In genomic region chr12:124509300-124509675, GRCh38 we compare ENCODE assay signal across 10 cellular contexts. TPM values are rescaled to one million over a fixed set of nuclear protein-coding genes. Genes with fewer than 3 reads are reported as not detected.
DNase-seq lines count a peak whose midpoint lies in the region; ATAC-seq and TF ChIP-seq lines count a peak whose summit lies in the region.
"Had no signal": no experiment of that assay in that cellular context is flagged by ENCODE, and none has a peak within 500 bp of the region (broad histone marks: within the 10 kb centered on the region; RNA-seq: fewer than 3 reads in every experiment).

No MANE protein-coding gene starts in this region.

- H4K5ac ChIP-seq in H9 (ENCODE audit: insufficient read length, low read depth, low read length), result no peak overlapping the region

- H3T11ph ChIP-seq in H9 (ENCODE audit: low read length), result no peak overlapping the region

- ATAC-seq in right cardiac atrium (no peak), GM19023 (IDR thresholded peaks at IDR 0.05; ENCODE audit: unreplicated experiment) (no peak)

- H3K36me3 ChIP-seq in WERI-Rb-1 (peaks cover 40% of the 10 kb centered on the region), spleen (peaks cover 0 to 19% (median 0%) of the 10 kb centered on the region in 6 donors)
- H3K36me3 ChIP-seq: thoracic aorta had no signal

- H4K8ac ChIP-seq in H9 (replicated peaks; ENCODE audit: insufficient read length, low read depth, low read length), result no peak overlapping the region

- no CpG with 5 or more reads among the region's 1 CpG for WGBS in H9 (ENCODE audit: extremely low coverage, insufficient read length, low lambda C conversion rate)
- WGBS in right cardiac atrium, result 46% methylated on average over 1 of the region's 1 CpG
- WGBS in spleen, 5 donors, result 80 to 100% (median 100%) methylated on average over 1 of the region's 1 CpG

- no peak overlapping the region for H2BK120ac ChIP-seq in H9 (ENCODE audit: low read depth, low read length, poor library complexity, severe bottlenecking)

- H3K4me1 Mint-ChIP-seq in H9, result peaks cover 72 to 89% of the 10 kb centered on the region in 2 experiments
- H3K4me1 Mint-ChIP-seq in activated naive CD4-positive, alpha-beta T cell treated with anti-CD3 and anti-CD28 coated beads for 36 hours (ENCODE audit: low read depth), result peaks cover 24% of the 10 kb centered on the region

- H3K4me3 Mint-ChIP-seq in H9, result no peak overlapping the region
- H3K4me3 Mint-ChIP-seq in activated naive CD4-positive, alpha-beta T cell treated with anti-CD3 and anti-CD28 coated beads for 36 hours, result no peak overlapping the region

- no peak overlapping the region for H3K18ac ChIP-seq in H9 (ENCODE audit: insufficient read length, low read depth, low read length)

- H2BK20ac ChIP-seq in H9 (ENCODE audit: low read depth, low read length, poor library complexity, severe bottlenecking), result no peak overlapping the region

- no peak overlapping the region for H2AFZ ChIP-seq in H9 (ENCODE audit: low read length)

- H3K27ac ChIP-seq in H9 (ENCODE audit: insufficient read length, low read depth, low read length), result no peak overlapping the region
- peak overlapping the region; percentile 42 for H3K27ac ChIP-seq in WERI-Rb-1
- H3K27ac ChIP-seq in right cardiac atrium (ENCODE audit: low read length), result peak overlapping the region; percentile 54
- H3K27ac ChIP-seq in spleen, result peak overlapping the region in 5 of 8 donors; percentile 9 to 84 (median 24)

- H4K20me1 ChIP-seq in H9 (ENCODE audit: control insufficient read depth, insufficient read depth, insufficient read length), result peaks cover 2% of the 10 kb centered on the region

- H3K27me3 ChIP-seq in H9 (ENCODE audit: insufficient read depth, low read length), result no peaks in the 10 kb centered on the region
- H3K27me3 ChIP-seq in WERI-Rb-1 (ENCODE audit: insufficient read depth, low read depth, severe bottlenecking), result no peaks in the 10 kb centered on the region
- no peaks in the 10 kb centered on the region for H3K27me3 ChIP-seq in right cardiac atrium (ENCODE audit: control insufficient read depth, insufficient read depth)
- H3K27me3 ChIP-seq in spleen (replicated peaks in 1 of 7), result no peaks in the 10 kb centered on the region

- H3K23ac ChIP-seq in H9 (ENCODE audit: insufficient read length, low read depth, low read length), result no peak overlapping the region

- no peak for TF ChIP-seq CTCF in H9 (conservative IDR thresholded peaks at IDR 0.05)
- TF ChIP-seq CTCF in WERI-Rb-1 (IDR thresholded peaks at IDR 0.05; ENCODE audit: low read depth, low read length), result no peak
- TF ChIP-seq CTCF in spleen (IDR thresholded peaks at IDR 0.05 in 8 of 11, conservative IDR thresholded peaks at IDR 0.05 in 3 of 11), result no peak

- H3K27me3 Mint-ChIP-seq in H9 (ENCODE audit: low read depth), result no peaks in the 10 kb centered on the region
- H3K27me3 Mint-ChIP-seq in activated naive CD4-positive, alpha-beta T cell treated with anti-CD3 and anti-CD28 coated beads for 36 hours (ENCODE audit: low read depth), result no peaks in the 10 kb centered on the region

- H3K14ac ChIP-seq in H9 (ENCODE audit: insufficient read depth, low read length), result peak overlapping the region; percentile 5; the same call in 1 of the 2 replicates

- H3K79me1 ChIP-seq in H9 (ENCODE audit: insufficient read depth, low read depth, low read length, poor library complexity, severe bottlenecking), result peaks cover 3% of the 10 kb centered on the region

- H3K56ac ChIP-seq in H9 (ENCODE audit: insufficient read length, low read depth, low read length), result no peak overlapping the region

- CTCF ChIA-PET in activated naive CD4-positive, alpha-beta T cell treated with anti-CD3 and anti-CD28 coated beads for 36 hours (lab: Charles Lee), result interaction anchor here (0.6 to 1.1 kb wide), 2 partner anchors 71 to 231 kb away, joined by 3 read pairs; no protein-coding TSS in a partner anchor

- intact Hi-C loops in right cardiac atrium (cut with DNase I), result no loop called here
- intact Hi-C loops in spleen (cut with DNase I; ENCODE audit: low total_unique reads), result no loop called here
- intact Hi-C loops in activated naive CD4-positive, alpha-beta T cell treated with anti-CD3 and anti-CD28 coated beads for 36 hours (cut with micrococcal nuclease), result no loop called here

- no peak overlapping the region for H3K4ac ChIP-seq in H9 (ENCODE audit: low read depth, low read length)

- no peak overlapping the region for H2AK5ac ChIP-seq in H9 (ENCODE audit: insufficient read length, low read length)

- TF ChIP-seq POLR2A in spleen (IDR thresholded peaks at IDR 0.05), result no peak

- H3K27ac Mint-ChIP-seq in H9, result peak overlapping the region; percentile 22 to 95 (median 89); a peak in 4 of 7 replicates
- H3K27ac Mint-ChIP-seq in activated naive CD4-positive, alpha-beta T cell treated with anti-CD3 and anti-CD28 coated beads for 36 hours, result no peak overlapping the region

- no peak overlapping the region for H3K4me3 ChIP-seq in WERI-Rb-1 (ENCODE audit: low read depth, low read length)
- no peak overlapping the region for H3K4me3 ChIP-seq in right cardiac atrium (ENCODE audit: low read length)
- no peak overlapping the region for H3K4me3 ChIP-seq in spleen
- H3K4me3 ChIP-seq: thoracic aorta had no signal

- no peak overlapping the region for H3K9ac ChIP-seq in H9 (ENCODE audit: extremely low read depth, insufficient read length, low read length)

- H2BK12ac ChIP-seq in H9 (ENCODE audit: insufficient read length, low read depth, low read length), result no peak overlapping the region

- DNase-seq in H9 (no peak), WERI-Rb-1 (no peak), right cardiac atrium (no peak), spleen (no peak), NCI-H524 treated with DMSO at 0.1 percent for 48 hours (lab: John Stamatoyannopoulos, UW) (no peak), HuH-7 (ENCODE audit: low spot score) (no peak)
- no peak for DNase-seq in activated naive CD4-positive, alpha-beta T cell treated with anti-CD3 and anti-CD28 coated beads for 36 hours
- DNase-seq: DND-41 had no signal

- H3K23me2 ChIP-seq in H9 (ENCODE audit: insufficient read length, low read depth, low read length, poor library complexity, severe bottlenecking), result no peaks in the 10 kb centered on the region

- no peak overlapping the region for H2BK5ac ChIP-seq in H9 (ENCODE audit: insufficient read length, low read length)

- H3K9me3 ChIP-seq in H9 (ENCODE audit: control insufficient read depth, low read depth, low read length) (no peaks in the 10 kb centered on the region), WERI-Rb-1 (ENCODE audit: severe bottlenecking) (no peaks in the 10 kb centered on the region), right cardiac atrium (ENCODE audit: control insufficient read depth, low read length) (no peaks in the 10 kb centered on the region), spleen (no peaks in the 10 kb centered on the region)
- H3K9me3 ChIP-seq: thoracic aorta had no signal

- H3K36me3 Mint-ChIP-seq in H9 (ENCODE audit: insufficient read depth in 1 of 3, low read depth in 3 of 3), result peaks cover 5 to 10% (median 6%) of the 10 kb centered on the region in 3 experiments; a peak in 6 of 7 replicates
- peaks cover 5% of the 10 kb centered on the region for H3K36me3 Mint-ChIP-seq in activated naive CD4-positive, alpha-beta T cell treated with anti-CD3 and anti-CD28 coated beads for 36 hours (ENCODE audit: low read depth)

- H3K4me2 ChIP-seq in H9 (ENCODE audit: insufficient read depth, insufficient read length, low read length), result no peak overlapping the region

- H2BK15ac ChIP-seq in H9 (ENCODE audit: low read depth, low read length), result no peak overlapping the region

- H3K79me2 ChIP-seq in H9 (ENCODE audit: insufficient read depth, low read length), result peaks cover 15% of the 10 kb centered on the region; the same call in 1 of the 2 replicates

- H3K9me3 Mint-ChIP-seq in H9, result no peaks in the 10 kb centered on the region; a peak in 1 of 5 replicates
- H3K9me3 Mint-ChIP-seq in activated naive CD4-positive, alpha-beta T cell treated with anti-CD3 and anti-CD28 coated beads for 36 hours, result no peaks in the 10 kb centered on the region

- peaks cover 4% of the 10 kb centered on the region; the same call in 1 of the 2 replicates for H3K4me1 ChIP-seq in H9 (ENCODE audit: insufficient read depth, low read length)
- peaks cover 46% of the 10 kb centered on the region for H3K4me1 ChIP-seq in right cardiac atrium (ENCODE audit: control insufficient read depth, insufficient read depth, low read length)
- H3K4me1 ChIP-seq in spleen, result peaks cover 44 to 98% (median 87%) of the 10 kb centered on the region in 6 donors

- H4K91ac ChIP-seq in H9 (ENCODE audit: insufficient read length, low read depth, low read length), result no peak overlapping the region

RNA-seq across cellular contexts. Expression of gene NCOR2, which starts 58.1 kb away (rescaled TPM):
- total RNA-seq in H9 (2021) (220 and 226 TPM in 2 replicates), right cardiac atrium (100 to 1,000 TPM; 137 to 166 (median 146) TPM), spleen (100 to 1,000 TPM; 145 to 236 (median 174) TPM)
- polyA plus RNA-seq in right cardiac atrium (66.4 TPM), spleen (10 to 100 TPM; 13.2 to 60.6 (median 17.2) TPM)
- 100 to 1,000 TPM; 102 TPM for total RNA-seq in activated naive CD4-positive, alpha-beta T cell treated with anti-CD3 and anti-CD28 coated beads for 36 hours
